In genomic region chrX:107777536-107777832, GRCh38 we compare ENCODE assay signal across 9 cellular contexts. TPM values are rescaled to one million over a fixed set of nuclear protein-coding genes. Genes with fewer than 3 reads are reported as not detected.
A peak's percentile ranks its signal among the peaks of the same experiment; 100 is the strongest.
DNase-seq lines count a peak whose midpoint lies in the region; ATAC-seq and TF ChIP-seq lines count a peak whose summit lies in the region.
"Had no signal": no experiment of that assay in that cellular context is flagged by ENCODE, and none has a peak within 500 bp of the region (broad histone marks: within the 10 kb centered on the region; RNA-seq: fewer than 3 reads in every experiment).

NCBP2L (plus strand) TSS chrX:107777733; CDS start chrX:107794221, 16,488 bp downstream.

- H2AFZ ChIP-seq in SK-N-SH (ENCODE audit: low read depth), result peak within 1 kb of the TSS; percentile 24; the same call in 1 of the 2 replicates

- H3K4me1 ChIP-seq in SK-N-SH (ENCODE audit: control insufficient read depth in 1 of 2, insufficient read depth in 2 of 2, low read depth in 1 of 2, low read length in 1 of 2) (peaks cover 0 to 5% of the 10 kb centered on the region in 2 experiments; a peak in 1 of 4 replicates), iPS-15b (ENCODE audit: control insufficient read depth, insufficient read depth, low read length) (peaks cover 15% of the 10 kb centered on the region), stomach smooth muscle (ENCODE audit: control insufficient read depth, insufficient read depth, low read length) (peaks cover 16% of the 10 kb centered on the region)

- CTCF ChIA-PET in SK-N-SH (lab: Yijun Ruan, JAX), result interaction anchor here (0.5 to 3.9 kb wide), 41 partner anchors 8 to 903 kb away, joined by 3 to 63 read pairs (median 4); no protein-coding TSS in a partner anchor

- ATAC-seq in SK-N-SH treated with all-trans-retinoic acid at 6 μM for 48 hours, result no peak
- no peak for ATAC-seq in activated naive CD4-positive, alpha-beta T cell treated with anti-CD3 and anti-CD28 coated beads, Interleukin-2, amount 50 U/mL, for 72 hours
- no peak for ATAC-seq in HG02571 (IDR thresholded peaks at IDR 0.05; ENCODE audit: unreplicated experiment)

- peaks cover 45% of the 10 kb centered on the region for H3K27me3 ChIP-seq in SK-N-SH (ENCODE audit: insufficient read depth)
- H3K27me3 ChIP-seq in iPS-15b (ENCODE audit: control insufficient read depth, insufficient read depth, low read length), result peaks cover 39% of the 10 kb centered on the region
- peaks cover 0 to 12% of the 10 kb centered on the region in 2 donors for H3K27me3 ChIP-seq in stomach smooth muscle (ENCODE audit: control insufficient read depth in 1 of 2, insufficient read depth in 2 of 2, low read length in 2 of 2)

- TF ChIP-seq CTCF in SK-N-SH (IDR thresholded peaks at IDR 0.05), result no peak

- H4K20me1 ChIP-seq in SK-N-SH (ENCODE audit: insufficient read depth), result no peaks in the 10 kb centered on the region

- H3K36me3 ChIP-seq in SK-N-SH (replicated peaks in 1 of 2; ENCODE audit: control insufficient read depth in 1 of 2, insufficient read depth in 2 of 2, low read length in 1 of 2) (no peaks in the 10 kb centered on the region), iPS-15b (ENCODE audit: control insufficient read depth, insufficient read depth, low read length) (no peaks in the 10 kb centered on the region), stomach smooth muscle (ENCODE audit: control insufficient read depth in 2 of 2, insufficient read depth in 2 of 2, low read length in 2 of 2) (no peaks in the 10 kb centered on the region)

- H3K79me2 ChIP-seq in SK-N-SH (ENCODE audit: insufficient read depth), result no peaks in the 10 kb centered on the region

- no peak for DNase-seq in SK-N-SH
- no peak for DNase-seq in activated naive CD4-positive, alpha-beta T cell treated with anti-CD3 and anti-CD28 coated beads, Interleukin-2, amount 50 U/mL, for 72 hours (ENCODE audit: low spot score in 2 of 2)
- no peak for DNase-seq in epidermal melanocyte (ENCODE audit: insufficient read length, low spot score)
- no peak for DNase-seq in medulla oblongata (ENCODE audit: extremely low spot score)

- H3K9me3 ChIP-seq in SK-N-SH, result no peaks in the 10 kb centered on the region
- no peaks in the 10 kb centered on the region for H3K9me3 ChIP-seq in iPS-15b (ENCODE audit: control insufficient read depth, insufficient read depth, low read length)
- no peaks in the 10 kb centered on the region for H3K9me3 ChIP-seq in stomach smooth muscle (ENCODE audit: control insufficient read depth in 2 of 2, low read length in 2 of 2)

- peak within 1 kb of the TSS; percentile 83 for H3K4me2 ChIP-seq in SK-N-SH

- TF ChIP-seq RAD21 in SK-N-SH (IDR thresholded peaks at IDR 0.05; ENCODE audit: low read length), result no peak

- H3K27ac ChIP-seq in SK-N-SH (ENCODE audit: low read depth in 2 of 2, low read length in 1 of 2), result no peak within 1 kb of the TSS
- peak within 1 kb of the TSS; percentile 76 for H3K27ac ChIP-seq in stomach smooth muscle (ENCODE audit: low read length)

- 40% methylated on average over 3 of the region's 6 CpGs for WGBS in SK-N-SH (ENCODE audit: low lambda C conversion rate)

- H3K9ac ChIP-seq in SK-N-SH, result no peak within 1 kb of the TSS
- H3K9ac ChIP-seq in iPS-15b (ENCODE audit: low read depth, low read length), result no peak within 1 kb of the TSS
- H3K9ac ChIP-seq in stomach smooth muscle (ENCODE audit: low read length in 2 of 2), result peak within 1 kb of the TSS; percentile 41 to 58

- POLR2A ChIA-PET in SK-N-SH (lab: Yijun Ruan, JAX), result interaction anchor here (1.3 kb wide), 1 partner anchor 118 kb away, joined by 4 read pairs; no protein-coding TSS in a partner anchor

- H3K4me3 ChIP-seq in SK-N-SH (ENCODE audit: low read depth in 2 of 2, low read length in 1 of 2), result peak within 1 kb of the TSS; percentile 37 to 58
- peak within 1 kb of the TSS; percentile 60 for H3K4me3 ChIP-seq in iPS-15b (ENCODE audit: low read depth, low read length)
- H3K4me3 ChIP-seq in stomach smooth muscle (ENCODE audit: low read length in 2 of 2), result peak within 1 kb of the TSS; percentile 70 to 78

- H3K9me3 Mint-ChIP-seq in activated naive CD4-positive, alpha-beta T cell treated with anti-CD3 and anti-CD28 coated beads, Interleukin-2, amount 50 U/mL, for 72 hours, result no peaks in the 10 kb centered on the region

- H3F3A ChIP-seq in SK-N-SH (replicated peaks; ENCODE audit: insufficient read depth), result no peaks in the 10 kb centered on the region

- peak within 1 kb of the TSS; percentile 87 to 88 for H3K27ac Mint-ChIP-seq in activated naive CD4-positive, alpha-beta T cell treated with anti-CD3 and anti-CD28 coated beads, Interleukin-2, amount 50 U/mL, for 72 hours

- no peaks in the 10 kb centered on the region for H3K36me3 Mint-ChIP-seq in activated naive CD4-positive, alpha-beta T cell treated with anti-CD3 and anti-CD28 coated beads, Interleukin-2, amount 50 U/mL, for 72 hours

- no peak for TF ChIP-seq EP300 in SK-N-SH (IDR thresholded peaks at IDR 0.05; ENCODE audit: borderline replicate concordance in 1 of 2, low read depth in 1 of 2, low read length in 1 of 2)

- H3K9me2 ChIP-seq in SK-N-SH, result no peaks in the 10 kb centered on the region

TF ChIP-seq in SK-N-SH, 30 proteins besides CTCF, POLR2A, EP300 and RAD21 (continues in another document):
- TF ChIP-seq ZBTB33 (IDR thresholded peaks at IDR 0.05; ENCODE audit: borderline replicate concordance, low read depth), result no peak
- TF ChIP-seq IRF3 (IDR thresholded peaks at IDR 0.05; ENCODE audit: low read depth, low read length), result no peak
- TF ChIP-seq NFIC (IDR thresholded peaks at IDR 0.05; ENCODE audit: borderline replicate concordance), result no peak
- no peak for TF ChIP-seq ELF1 (IDR thresholded peaks at IDR 0.05)

TF ChIP-seq in SK-N-SH treated with all-trans-retinoic acid at 6 μM for 48 hours, 23 proteins besides CTCF, POLR2A, EP300 and RAD21:
- TF ChIP-seq GLIS3 (CRISPR knock-in tag; IDR thresholded peaks at IDR 0.05), result no peak
- TF ChIP-seq PPARA (CRISPR knock-in tag; IDR thresholded peaks at IDR 0.05; ENCODE audit: borderline replicate concordance), result no peak
- no peak for TF ChIP-seq OSR1 (CRISPR knock-in tag; IDR thresholded peaks at IDR 0.05)
- TF ChIP-seq ZNF70 (CRISPR knock-in tag; IDR thresholded peaks at IDR 0.05), result no peak
- no peak for TF ChIP-seq ZFP30 (CRISPR knock-in tag; IDR thresholded peaks at IDR 0.05)
- no peak for TF ChIP-seq CSRNP3 (CRISPR knock-in tag; IDR thresholded peaks at IDR 0.05)
- no peak for TF ChIP-seq BACH2 (CRISPR knock-in tag; IDR thresholded peaks at IDR 0.05; ENCODE audit: borderline replicate concordance)
- TF ChIP-seq POU6F1 (CRISPR knock-in tag; IDR thresholded peaks at IDR 0.05; ENCODE audit: borderline replicate concordance, low read depth), result no peak

RNA-seq across cellular contexts. Expression of gene NCBP2L, which starts in this region (rescaled TPM):
- not detected in 2 replicates for polyA plus RNA-seq in SK-N-SH (2012; rRNA removed)
- not detected in 2 replicates for polyA plus RNA-seq in SK-N-SH (2012; cell fraction: cytosol; rRNA removed)
- not detected in 2 replicates for polyA plus RNA-seq in SK-N-SH (2012; cell fraction: nucleus; rRNA removed)
- not detected for total RNA-seq in activated naive CD4-positive, alpha-beta T cell treated with anti-CD3 and anti-CD28 coated beads, Interleukin-2, amount 50 U/mL, for 72 hours
- total RNA-seq: lung microvascular endothelial cell had no signal

Comparison
In these comparisons a context has a peak if more than half of its experiments do, and no peak if none do; other contexts are left out.
1. H3K9ac ChIP-seq: peak in stomach smooth muscle (2 of 2); none in SK-N-SH (single experiment) and iPS-15b (single experiment).
2. Peak in every context shown above with its lines, with median percentiles within 50 percentile points of each other: H3K4me3 ChIP-seq.